In the genomic region with DNA sequence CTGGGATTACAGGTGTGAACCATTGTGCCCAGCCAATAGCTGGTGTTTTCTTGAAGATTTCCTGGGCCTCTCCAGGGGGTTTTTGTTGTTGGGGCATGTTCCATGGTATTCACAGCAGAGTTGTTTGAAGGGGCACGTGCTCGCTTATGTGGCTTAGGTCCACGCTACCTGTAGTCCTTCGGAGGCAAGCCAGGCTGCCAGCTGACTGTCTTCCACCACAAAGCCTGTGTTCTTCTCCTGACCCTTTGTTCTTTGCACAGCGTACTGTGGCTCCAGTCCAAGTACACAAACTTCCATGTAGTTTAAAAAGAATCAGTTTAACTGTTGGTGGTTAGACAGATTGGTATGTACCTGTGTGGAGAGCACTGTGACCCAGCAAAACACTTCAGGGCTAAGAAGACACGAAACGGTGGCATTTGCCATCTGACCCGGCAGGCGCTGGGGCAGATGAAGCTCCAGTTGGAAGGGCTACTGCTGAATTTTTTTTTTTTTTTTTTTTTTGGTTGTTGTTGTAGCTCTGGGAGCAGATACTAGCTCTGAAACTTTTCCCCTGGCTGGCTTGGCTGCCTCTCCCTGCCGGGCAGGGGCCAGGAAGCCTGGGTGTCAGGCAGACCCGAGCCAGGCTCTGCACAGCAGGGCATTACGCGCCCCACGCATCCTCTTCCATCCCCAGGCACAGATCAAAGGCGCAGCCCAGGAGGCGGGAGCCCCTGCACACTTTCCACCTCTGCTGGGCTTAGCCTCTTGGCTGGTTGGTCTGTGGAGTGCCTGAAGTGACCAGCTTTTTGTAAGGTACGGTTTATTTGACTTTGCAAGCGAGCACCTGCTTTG, we compare ENCODE assay signal across 1 cellular context.
TF ChIP-seq lines count a peak whose summit lies in the region.

No MANE protein-coding gene starts in this region.

TF ChIP-seq in HepG2, 621 proteins besides CTCF, POLR2A, EP300 and RAD21 (continued from another document and continues in another):
- TF ChIP-seq, protein P1, sequence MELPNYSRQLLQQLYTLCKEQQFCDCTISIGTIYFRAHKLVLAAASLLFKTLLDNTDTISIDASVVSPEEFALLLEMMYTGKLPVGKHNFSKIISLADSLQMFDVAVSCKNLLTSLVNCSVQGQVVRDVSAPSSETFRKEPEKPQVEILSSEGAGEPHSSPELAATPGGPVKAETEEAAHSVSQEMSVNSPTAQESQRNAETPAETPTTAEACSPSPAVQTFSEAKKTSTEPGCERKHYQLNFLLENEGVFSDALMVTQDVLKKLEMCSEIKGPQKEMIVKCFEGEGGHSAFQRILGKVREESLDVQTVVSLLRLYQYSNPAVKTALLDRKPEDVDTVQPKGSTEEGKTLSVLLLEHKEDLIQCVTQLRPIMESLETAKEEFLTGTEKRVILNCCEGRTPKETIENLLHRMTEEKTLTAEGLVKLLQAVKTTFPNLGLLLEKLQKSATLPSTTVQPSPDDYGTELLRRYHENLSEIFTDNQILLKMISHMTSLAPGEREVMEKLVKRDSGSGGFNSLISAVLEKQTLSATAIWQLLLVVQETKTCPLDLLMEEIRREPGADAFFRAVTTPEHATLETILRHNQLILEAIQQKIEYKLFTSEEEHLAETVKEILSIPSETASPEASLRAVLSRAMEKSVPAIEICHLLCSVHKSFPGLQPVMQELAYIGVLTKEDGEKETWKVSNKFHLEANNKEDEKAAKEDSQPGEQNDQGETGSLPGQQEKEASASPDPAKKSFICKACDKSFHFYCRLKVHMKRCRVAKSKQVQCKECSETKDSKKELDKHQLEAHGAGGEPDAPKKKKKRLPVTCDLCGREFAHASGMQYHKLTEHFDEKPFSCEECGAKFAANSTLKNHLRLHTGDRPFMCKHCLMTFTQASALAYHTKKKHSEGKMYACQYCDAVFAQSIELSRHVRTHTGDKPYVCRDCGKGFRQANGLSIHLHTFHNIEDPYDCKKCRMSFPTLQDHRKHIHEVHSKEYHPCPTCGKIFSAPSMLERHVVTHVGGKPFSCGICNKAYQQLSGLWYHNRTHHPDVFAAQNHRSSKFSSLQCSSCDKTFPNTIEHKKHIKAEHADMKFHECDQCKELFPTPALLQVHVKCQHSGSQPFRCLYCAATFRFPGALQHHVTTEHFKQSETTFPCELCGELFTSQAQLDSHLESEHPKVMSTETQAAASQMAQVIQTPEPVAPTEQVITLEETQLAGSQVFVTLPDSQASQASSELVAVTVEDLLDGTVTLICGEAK (IDR thresholded peaks at IDR 0.05), result no peak
- TF ChIP-seq, protein P1 (CRISPR knock-in tag; IDR thresholded peaks at IDR 0.05), result peak; percentile 68; the same call in 1 of the 2 replicates
- peak; percentile 69; the same call in 1 of the 2 replicates for TF ChIP-seq ZMYM3 (CRISPR knock-in tag; IDR thresholded peaks at IDR 0.05)
- TF ChIP-seq, protein P2, sequence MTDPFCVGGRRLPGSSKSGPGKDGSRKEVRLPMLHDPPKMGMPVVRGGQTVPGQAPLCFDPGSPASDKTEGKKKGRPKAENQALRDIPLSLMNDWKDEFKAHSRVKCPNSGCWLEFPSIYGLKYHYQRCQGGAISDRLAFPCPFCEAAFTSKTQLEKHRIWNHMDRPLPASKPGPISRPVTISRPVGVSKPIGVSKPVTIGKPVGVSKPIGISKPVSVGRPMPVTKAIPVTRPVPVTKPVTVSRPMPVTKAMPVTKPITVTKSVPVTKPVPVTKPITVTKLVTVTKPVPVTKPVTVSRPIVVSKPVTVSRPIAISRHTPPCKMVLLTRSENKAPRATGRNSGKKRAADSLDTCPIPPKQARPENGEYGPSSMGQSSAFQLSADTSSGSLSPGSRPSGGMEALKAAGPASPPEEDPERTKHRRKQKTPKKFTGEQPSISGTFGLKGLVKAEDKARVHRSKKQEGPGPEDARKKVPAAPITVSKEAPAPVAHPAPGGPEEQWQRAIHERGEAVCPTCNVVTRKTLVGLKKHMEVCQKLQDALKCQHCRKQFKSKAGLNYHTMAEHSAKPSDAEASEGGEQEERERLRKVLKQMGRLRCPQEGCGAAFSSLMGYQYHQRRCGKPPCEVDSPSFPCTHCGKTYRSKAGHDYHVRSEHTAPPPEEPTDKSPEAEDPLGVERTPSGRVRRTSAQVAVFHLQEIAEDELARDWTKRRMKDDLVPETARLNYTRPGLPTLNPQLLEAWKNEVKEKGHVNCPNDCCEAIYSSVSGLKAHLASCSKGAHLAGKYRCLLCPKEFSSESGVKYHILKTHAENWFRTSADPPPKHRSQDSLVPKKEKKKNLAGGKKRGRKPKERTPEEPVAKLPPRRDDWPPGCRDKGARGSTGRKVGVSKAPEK (CRISPR knock-in tag; IDR thresholded peaks at IDR 0.05; ENCODE audit: borderline replicate concordance), result peak; percentile 93
- peak; percentile 99 for TF ChIP-seq TGIF2 (CRISPR knock-in tag; IDR thresholded peaks at IDR 0.05)
- TF ChIP-seq CHD2 (IDR thresholded peaks at IDR 0.05; ENCODE audit: low read depth, low read length), result no peak
- TF ChIP-seq, protein P3, sequence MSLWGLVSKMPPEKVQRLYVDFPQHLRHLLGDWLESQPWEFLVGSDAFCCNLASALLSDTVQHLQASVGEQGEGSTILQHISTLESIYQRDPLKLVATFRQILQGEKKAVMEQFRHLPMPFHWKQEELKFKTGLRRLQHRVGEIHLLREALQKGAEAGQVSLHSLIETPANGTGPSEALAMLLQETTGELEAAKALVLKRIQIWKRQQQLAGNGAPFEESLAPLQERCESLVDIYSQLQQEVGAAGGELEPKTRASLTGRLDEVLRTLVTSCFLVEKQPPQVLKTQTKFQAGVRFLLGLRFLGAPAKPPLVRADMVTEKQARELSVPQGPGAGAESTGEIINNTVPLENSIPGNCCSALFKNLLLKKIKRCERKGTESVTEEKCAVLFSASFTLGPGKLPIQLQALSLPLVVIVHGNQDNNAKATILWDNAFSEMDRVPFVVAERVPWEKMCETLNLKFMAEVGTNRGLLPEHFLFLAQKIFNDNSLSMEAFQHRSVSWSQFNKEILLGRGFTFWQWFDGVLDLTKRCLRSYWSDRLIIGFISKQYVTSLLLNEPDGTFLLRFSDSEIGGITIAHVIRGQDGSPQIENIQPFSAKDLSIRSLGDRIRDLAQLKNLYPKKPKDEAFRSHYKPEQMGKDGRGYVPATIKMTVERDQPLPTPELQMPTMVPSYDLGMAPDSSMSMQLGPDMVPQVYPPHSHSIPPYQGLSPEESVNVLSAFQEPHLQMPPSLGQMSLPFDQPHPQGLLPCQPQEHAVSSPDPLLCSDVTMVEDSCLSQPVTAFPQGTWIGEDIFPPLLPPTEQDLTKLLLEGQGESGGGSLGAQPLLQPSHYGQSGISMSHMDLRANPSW (CRISPR knock-in tag; IDR thresholded peaks at IDR 0.05; ENCODE audit: borderline replicate concordance), result peak; percentile 82
- no peak for TF ChIP-seq ATAD3A (CRISPR knock-in tag; IDR thresholded peaks at IDR 0.05)
- TF ChIP-seq HOXA5 (CRISPR knock-in tag; IDR thresholded peaks at IDR 0.05), result 0 out of 2 replicates have a peak, but pooled peaks have one; percentile 41
- peak; percentile 82 for TF ChIP-seq TEAD3 (CRISPR knock-in tag; optimal IDR thresholded peaks at IDR 0.05; ENCODE audit: borderline replicate concordance)
- TF ChIP-seq, protein P4, sequence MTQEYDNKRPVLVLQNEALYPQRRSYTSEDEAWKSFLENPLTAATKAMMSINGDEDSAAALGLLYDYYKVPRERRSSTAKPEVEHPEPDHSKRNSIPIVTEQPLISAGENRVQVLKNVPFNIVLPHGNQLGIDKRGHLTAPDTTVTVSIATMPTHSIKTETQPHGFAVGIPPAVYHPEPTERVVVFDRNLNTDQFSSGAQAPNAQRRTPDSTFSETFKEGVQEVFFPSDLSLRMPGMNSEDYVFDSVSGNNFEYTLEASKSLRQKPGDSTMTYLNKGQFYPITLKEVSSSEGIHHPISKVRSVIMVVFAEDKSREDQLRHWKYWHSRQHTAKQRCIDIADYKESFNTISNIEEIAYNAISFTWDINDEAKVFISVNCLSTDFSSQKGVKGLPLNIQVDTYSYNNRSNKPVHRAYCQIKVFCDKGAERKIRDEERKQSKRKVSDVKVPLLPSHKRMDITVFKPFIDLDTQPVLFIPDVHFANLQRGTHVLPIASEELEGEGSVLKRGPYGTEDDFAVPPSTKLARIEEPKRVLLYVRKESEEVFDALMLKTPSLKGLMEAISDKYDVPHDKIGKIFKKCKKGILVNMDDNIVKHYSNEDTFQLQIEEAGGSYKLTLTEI (CRISPR knock-in tag; conservative IDR thresholded peaks at IDR 0.05), result no peak
- peak; percentile 88 for TF ChIP-seq ZBTB38 (CRISPR knock-in tag; IDR thresholded peaks at IDR 0.05)
- no peak for TF ChIP-seq TEAD2 (CRISPR knock-in tag; IDR thresholded peaks at IDR 0.05)
- peak; percentile 8; the same call in 1 of the 2 replicates for TF ChIP-seq ZNF335 (CRISPR knock-in tag; IDR thresholded peaks at IDR 0.05)
- no peak for TF ChIP-seq ZBTB1 (CRISPR knock-in tag; IDR thresholded peaks at IDR 0.05; ENCODE audit: borderline replicate concordance)
- no peak for TF ChIP-seq SIN3B (IDR thresholded peaks at IDR 0.05; ENCODE audit: low read length)
- TF ChIP-seq GATAD2A (CRISPR knock-in tag; IDR thresholded peaks at IDR 0.05), result peak; percentile 93
- no peak for TF ChIP-seq ZFP1 (CRISPR knock-in tag; IDR thresholded peaks at IDR 0.05)
- TF ChIP-seq KDM4B (CRISPR knock-in tag; IDR thresholded peaks at IDR 0.05), result peak; percentile 84
- peak; percentile 73 for TF ChIP-seq NCOA2 (CRISPR knock-in tag; IDR thresholded peaks at IDR 0.05)
- TF ChIP-seq U2AF2 (IDR thresholded peaks at IDR 0.05; ENCODE audit: low read depth, low read length), result 0 out of 2 replicates have a peak, but pooled peaks have one; percentile 43
- no peak for TF ChIP-seq ELF1 (CRISPR knock-in tag; IDR thresholded peaks at IDR 0.05)
- no peak for TF ChIP-seq ZNF432 (CRISPR knock-in tag; IDR thresholded peaks at IDR 0.05; ENCODE audit: borderline replicate concordance)
- TF ChIP-seq, protein P5, sequence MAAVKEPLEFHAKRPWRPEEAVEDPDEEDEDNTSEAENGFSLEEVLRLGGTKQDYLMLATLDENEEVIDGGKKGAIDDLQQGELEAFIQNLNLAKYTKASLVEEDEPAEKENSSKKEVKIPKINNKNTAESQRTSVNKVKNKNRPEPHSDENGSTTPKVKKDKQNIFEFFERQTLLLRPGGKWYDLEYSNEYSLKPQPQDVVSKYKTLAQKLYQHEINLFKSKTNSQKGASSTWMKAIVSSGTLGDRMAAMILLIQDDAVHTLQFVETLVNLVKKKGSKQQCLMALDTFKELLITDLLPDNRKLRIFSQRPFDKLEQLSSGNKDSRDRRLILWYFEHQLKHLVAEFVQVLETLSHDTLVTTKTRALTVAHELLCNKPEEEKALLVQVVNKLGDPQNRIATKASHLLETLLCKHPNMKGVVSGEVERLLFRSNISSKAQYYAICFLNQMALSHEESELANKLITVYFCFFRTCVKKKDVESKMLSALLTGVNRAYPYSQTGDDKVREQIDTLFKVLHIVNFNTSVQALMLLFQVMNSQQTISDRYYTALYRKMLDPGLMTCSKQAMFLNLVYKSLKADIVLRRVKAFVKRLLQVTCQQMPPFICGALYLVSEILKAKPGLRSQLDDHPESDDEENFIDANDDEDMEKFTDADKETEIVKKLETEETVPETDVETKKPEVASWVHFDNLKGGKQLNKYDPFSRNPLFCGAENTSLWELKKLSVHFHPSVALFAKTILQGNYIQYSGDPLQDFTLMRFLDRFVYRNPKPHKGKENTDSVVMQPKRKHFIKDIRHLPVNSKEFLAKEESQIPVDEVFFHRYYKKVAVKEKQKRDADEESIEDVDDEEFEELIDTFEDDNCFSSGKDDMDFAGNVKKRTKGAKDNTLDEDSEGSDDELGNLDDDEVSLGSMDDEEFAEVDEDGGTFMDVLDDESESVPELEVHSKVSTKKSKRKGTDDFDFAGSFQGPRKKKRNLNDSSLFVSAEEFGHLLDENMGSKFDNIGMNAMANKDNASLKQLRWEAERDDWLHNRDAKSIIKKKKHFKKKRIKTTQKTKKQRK (IDR thresholded peaks at IDR 0.05; ENCODE audit: low read length), result no peak
- TF ChIP-seq SRF (IDR thresholded peaks at IDR 0.05; ENCODE audit: low read depth, low read length), result no peak
- TF ChIP-seq ZNF687 (CRISPR knock-in tag; IDR thresholded peaks at IDR 0.05), result peak; percentile 95
